21 cellular contexts compared by ENCODE assay signal in genomic region chr13:49629947-49630346, GRCh38. TPM values are rescaled to one million over a fixed set of nuclear protein-coding genes. Genes with fewer than 3 reads are reported as not detected.
A peak's percentile ranks its signal among the peaks of the same experiment; 100 is the strongest.
DNase-seq lines count a peak whose midpoint lies in the region; ATAC-seq and TF ChIP-seq lines count a peak whose summit lies in the region.
"Had no signal": no experiment of that assay in that cellular context is flagged by ENCODE, and none has a peak within 500 bp of the region (broad histone marks: within the 10 kb centered on the region; RNA-seq: fewer than 3 reads in every experiment).

No MANE protein-coding gene starts in this region.

- no peak overlapping the region for H2AFZ ChIP-seq in PC-3 (ENCODE audit: low read length)
- H2AFZ ChIP-seq: GM23338 had no signal

- no TSS peak for BruUV-seq in PC-3 (replicated peaks; lab: Mats Ljungman, UMichigan)

- H4K20me1 ChIP-seq in PC-3 (ENCODE audit: low read length) = no peaks in the 10 kb centered on the region

- H3K4me1 Mint-ChIP-seq in T-helper 17 cell = peaks cover 12% of the 10 kb centered on the region

- H3K9ac ChIP-seq in PC-3 (ENCODE audit: low read length) = no peak overlapping the region

- H3K9me3 ChIP-seq in neutrophil (no peaks in the 10 kb centered on the region), PC-3 (ENCODE audit: low read length) (no peaks in the 10 kb centered on the region), T-helper 17 cell (ENCODE audit: control insufficient read depth, low read length, poor library complexity, severe bottlenecking) (no peaks in the 10 kb centered on the region)
- H3K9me3 ChIP-seq: SJCRH30, suprapubic skin had no signal

- POLR2A ChIA-PET in PC-3 (lab: Charles Lee; ENCODE audit: unreplicated experiment) = interaction anchor here (0.6 kb wide), 1 partner anchor 187 kb away, joined by 6 read pairs; no protein-coding TSS in a partner anchor

- peaks cover 62 to 65% of the 10 kb centered on the region in 2 experiments for H3K4me1 ChIP-seq in neutrophil (ENCODE audit: control insufficient read depth in 1 of 2, insufficient read depth in 1 of 2, low read depth in 1 of 2, low read length in 1 of 2)
- H3K4me1 ChIP-seq in PC-3 (ENCODE audit: insufficient read depth, low read length) = no peaks in the 10 kb centered on the region
- H3K4me1 ChIP-seq: SJCRH30, suprapubic skin had no signal

- H3K79me2 ChIP-seq in PC-3 (ENCODE audit: low read length) = no peaks in the 10 kb centered on the region

- H3K4me3 ChIP-seq in NB4 (ENCODE audit: low read depth, low read length) (peak overlapping the region; percentile 95), neutrophil (ENCODE audit: low read depth in 1 of 2, low read length in 1 of 2) (peak overlapping the region; percentile 84 to 86), PC-3 (ENCODE audit: low read length) (no peak overlapping the region)
- H3K4me3 ChIP-seq: coronary artery, GM23338, SJCRH30, suprapubic skin had no signal

- H3K9me2 ChIP-seq in PC-3 (replicated peaks; ENCODE audit: low read length) = no peaks in the 10 kb centered on the region

- H3K27me3 Mint-ChIP-seq in T-helper 17 cell = no peaks in the 10 kb centered on the region

- no peaks in the 10 kb centered on the region for H3K36me3 Mint-ChIP-seq in T-helper 17 cell (ENCODE audit: low read depth)
- H3K36me3 Mint-ChIP-seq: CD8-positive, alpha-beta T cell had no signal

- peaks cover 26% of the 10 kb centered on the region for H3K36me3 ChIP-seq in neutrophil
- no peaks in the 10 kb centered on the region for H3K36me3 ChIP-seq in PC-3 (ENCODE audit: low read depth, low read length)
- H3K36me3 ChIP-seq: brain microvascular endothelial cell, SJCRH30, suprapubic skin had no signal

- intact Hi-C loops in PC-3 (cut with micrococcal nuclease) = no loop called here

- no peaks in the 10 kb centered on the region for H3F3A ChIP-seq in PC-3 (ENCODE audit: low read length, unreplicated experiment)

- H3K27ac Mint-ChIP-seq in T-helper 17 cell = no peak overlapping the region
- H3K27ac Mint-ChIP-seq: CD8-positive, alpha-beta T cell; GM23338 had no signal

- no peak for TF ChIP-seq POLR2A in NB4 (IDR thresholded peaks at IDR 0.05; ENCODE audit: extremely low read depth, insufficient read length)

- no peak overlapping the region for H3K4me3 Mint-ChIP-seq in T-helper 17 cell
- H3K4me3 Mint-ChIP-seq: GM23338 had no signal

- CTCF ChIA-PET in PC-3 (lab: Charles Lee) = no interaction called here

- H3K27ac ChIP-seq in neutrophil (peak overlapping the region; percentile 89), PC-3 (ENCODE audit: low read length) (no peak overlapping the region)
- H3K27ac ChIP-seq: brain microvascular endothelial cell, epithelial cell of prostate, SJCRH30, suprapubic skin had no signal

- H3K4me2 ChIP-seq in PC-3 (ENCODE audit: low read length) = no peak overlapping the region
- H3K4me2 ChIP-seq: GM23338 had no signal

- ATAC-seq in PC-3 (no peak), T-helper 17 cell (no peak)
- ATAC-seq: CD8-positive, alpha-beta T cell; GM23338 had no signal

- H3K27me3 ChIP-seq in neutrophil (no peaks in the 10 kb centered on the region), PC-3 (ENCODE audit: low read length) (no peaks in the 10 kb centered on the region)
- H3K27me3 ChIP-seq: brain microvascular endothelial cell, SJCRH30, suprapubic skin had no signal

- TF ChIP-seq CTCF in NB4 (IDR thresholded peaks at IDR 0.05; ENCODE audit: low read depth, low read length) (no peak), neutrophil (IDR thresholded peaks at IDR 0.05) (no peak), PC-3 (conservative IDR thresholded peaks at IDR 0.05; ENCODE audit: low read depth, low read length) (no peak)

- DNase-seq in EL = peak; percentile 23
- DNase-seq in NB4 (ENCODE audit: low read depth) = no peak
- peak; percentile 61 to 89 for DNase-seq in dermis microvascular lymphatic vessel endothelial cell (ENCODE audit: low read depth in 2 of 2)
- no peak for DNase-seq in NCI-H748 (lab: John Stamatoyannopoulos, UW; ENCODE audit: unreplicated experiment)
- no peak for DNase-seq in PC-3
- no peak for DNase-seq in T-helper 17 cell
- DNase-seq: activated CD4-positive, CD25-positive, alpha-beta regulatory T cell treated with anti-CD3 and anti-CD28 coated beads, Interleukin-2, amount 50 U/mL, for 72 hours; brain microvascular endothelial cell; CD8-positive, alpha-beta T cell; foreskin melanocyte; NCI-H1436; NCI-H774; SJCRH30; stimulated activated CD4-positive, alpha-beta T cell treated with anti-CD3 and anti-CD28 coated beads, Interleukin-4, amount 100 ng/mL, for 4 hours; T1000 had no signal

RNA-seq across cellular contexts. Expression of gene ARL11, which starts 1.6 kb away (rescaled TPM):
- total RNA-seq in dermis microvascular lymphatic vessel endothelial cell = 0.26 and 0.38 TPM in 2 replicates
- total RNA-seq in PC-3 (2014; rRNA removed) = not detected in 2 replicates
- under 1 TPM in 1 of 2 donors, not detected in 1; 0.22 TPM for total RNA-seq in T-helper 17 cell
- total RNA-seq: kidney epithelial cell, SJCRH30 had no signal

RNA-seq across cellular contexts. Expression of gene RCBTB1, which starts 44.6 kb away (rescaled TPM):
- total RNA-seq in dermis microvascular lymphatic vessel endothelial cell = 18.6 and 30.1 TPM in 2 replicates
- total RNA-seq in PC-3 (2014; rRNA removed) = 4.9 and 5.4 TPM in 2 replicates
- 10 to 100 TPM; 20.2 to 23.0 TPM for total RNA-seq in T-helper 17 cell

Comparison
In these comparisons a context has a peak if more than half of its experiments do, and no peak if none do; other contexts are left out.
1. DNase-seq: peak in EL (single experiment) and dermis microvascular lymphatic vessel endothelial cell (2 of 2); none in NB4 (single experiment), NCI-H748 (single experiment), PC-3 (single experiment) and T-helper 17 cell (0 of 3).